ENCODE assay signal across 19 cellular contexts in the genomic region with DNA sequence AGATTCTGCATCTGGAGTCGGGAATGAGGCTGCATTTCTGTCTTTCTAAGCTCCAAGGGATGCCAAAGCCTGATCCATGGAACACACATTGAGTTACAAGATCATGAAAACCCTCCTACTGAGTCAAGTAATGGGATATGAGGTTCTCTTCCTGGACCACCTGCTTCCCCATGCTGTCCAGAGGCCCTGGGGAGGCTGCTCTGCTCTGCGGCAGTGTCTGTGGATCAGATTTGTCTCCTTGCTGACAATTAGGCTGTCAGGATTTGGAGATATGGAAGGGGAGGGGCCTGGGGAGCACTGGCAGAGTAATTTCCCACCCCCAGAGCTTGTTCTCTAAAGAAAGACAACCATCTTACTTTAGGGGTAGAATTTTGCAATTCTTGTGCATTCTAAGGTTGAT. TPM values are rescaled to one million over a fixed set of nuclear protein-coding genes. Genes with fewer than 3 reads are reported as not detected.
A peak's percentile ranks its signal among the peaks of the same experiment; 100 is the strongest.
DNase-seq lines count a peak whose midpoint lies in the region; ATAC-seq, FAIRE-seq and TF ChIP-seq lines count a peak whose summit lies in the region.
"Had no signal": no experiment of that assay in that cellular context is flagged by ENCODE, and none has a peak within 500 bp of the region (broad histone marks: within the 10 kb centered on the region; RNA-seq: fewer than 3 reads in every experiment).

No MANE protein-coding gene starts in this region.

- H3K36me3 ChIP-seq in HEK293 (ENCODE audit: control insufficient read depth in 2 of 2, insufficient read depth in 1 of 2, low read length in 2 of 2) = no peaks in the 10 kb centered on the region
- H3K36me3 ChIP-seq in K562 (ENCODE audit: control insufficient read depth, insufficient read depth, low read length) = no peaks in the 10 kb centered on the region
- no peaks in the 10 kb centered on the region for H3K36me3 ChIP-seq in kidney (ENCODE audit: control insufficient read depth in 1 of 2, insufficient read depth in 2 of 2, low read length in 2 of 2)
- H3K36me3 ChIP-seq in tibial artery = no peaks in the 10 kb centered on the region

- no peak for TF ChIP-seq RAD21 in K562 (CRISPR knock-in tag; conservative IDR thresholded peaks at IDR 0.05 in 1 of 2, IDR thresholded peaks at IDR 0.05 in 1 of 2)

- no peaks in the 10 kb centered on the region for H3K79me2 ChIP-seq in K562 (ENCODE audit: control insufficient read depth, insufficient read depth, low read length)

- intact Hi-C loops in K562 (cut with micrococcal nuclease) (no loop called here), kidney (cut with DNase I) (loop anchor here (10.0 kb wide), 1 partner anchor 719 kb away; the partner anchor contains the start of gene FOXC2), tibial artery (cut with DNase I; ENCODE audit: low total_unique reads) (no loop called here)

- H4K20me1 ChIP-seq in K562 (replicated peaks; ENCODE audit: control insufficient read depth, insufficient read depth, low read length) = no peaks in the 10 kb centered on the region

- H3K27ac ChIP-seq in HEK293 (ENCODE audit: extremely low read depth, low read depth, low read length) (no peak overlapping the region), K562 (ENCODE audit: extremely low read depth, low read depth, low read length) (no peak overlapping the region), kidney (ENCODE audit: low read depth in 2 of 2, low read length in 2 of 2) (no peak overlapping the region), tibial artery (no peak overlapping the region)
- H3K27ac ChIP-seq: A549, C4-2B had no signal

- no peak for FAIRE-seq in K562 (lab: Jason Lieb, UNC)
- FAIRE-seq in kidney (lab: Jason Lieb, UNC) = no peak
- FAIRE-seq in GM19239 (lab: Jason Lieb, UNC) = no peak
- FAIRE-seq: A549, D721Med, GM12878 had no signal

- no peaks in the 10 kb centered on the region for H3K9me1 ChIP-seq in K562 (ENCODE audit: control insufficient read depth, insufficient read depth, low read length)

- no peak overlapping the region for H3K4me3 ChIP-seq in HEK293 (ENCODE audit: low read depth, low read length)
- no peak overlapping the region for H3K4me3 ChIP-seq in K562
- H3K4me3 ChIP-seq in kidney (ENCODE audit: low read length in 2 of 2) = no peak overlapping the region
- no peak overlapping the region for H3K4me3 ChIP-seq in tibial artery
- H3K4me3 ChIP-seq: A549, GM12878 had no signal

- H3K9ac ChIP-seq in K562 (ENCODE audit: insufficient read depth in 1 of 2, low read depth in 2 of 2, low read length in 2 of 2) (no peak overlapping the region), kidney (ENCODE audit: low read length in 2 of 2) (no peak overlapping the region)

- BruUV-seq in K562 (replicated peaks; lab: Mats Ljungman, UMichigan) = no TSS peak

- TF ChIP-seq POLR2A in K562 (conservative IDR thresholded peaks at IDR 0.05) = no peak

- H3K27me3 ChIP-seq in K562 (ENCODE audit: control insufficient read depth in 2 of 2, insufficient read depth in 2 of 2, low read length in 2 of 2) (no peaks in the 10 kb centered on the region), tibial artery (no peaks in the 10 kb centered on the region)

- in situ Hi-C loops in K562 (cut with MboI) = no loop called here

- H3K4me1 ChIP-seq in HEK293 (ENCODE audit: control insufficient read depth, insufficient read depth, low read length) (no peaks in the 10 kb centered on the region), K562 (replicated peaks in 1 of 2; ENCODE audit: control insufficient read depth in 2 of 2, insufficient read depth in 2 of 2, low read length in 2 of 2) (no peaks in the 10 kb centered on the region), kidney (ENCODE audit: control insufficient read depth in 1 of 2, insufficient read depth in 1 of 2, low read depth in 1 of 2, low read length in 2 of 2) (no peaks in the 10 kb centered on the region), tibial artery (no peaks in the 10 kb centered on the region)
- H3K4me1 ChIP-seq: Caco-2 had no signal

- no peak for TF ChIP-seq EP300 in K562 (IDR thresholded peaks at IDR 0.05; ENCODE audit: low read length)

- POLR2A ChIA-PET in HEK293 (lab: Yijun Ruan, JAX) (no interaction called here), K562 (lab: Yijun Ruan, JAX) (no interaction called here)

- CTCF ChIA-PET in HEK293 (lab: Yijun Ruan, JAX) = interaction anchor here (0.6 to 1.0 kb wide), 4 partner anchors 14 to 492 kb away, joined by 3 to 6 read pairs (median 4); no protein-coding TSS in a partner anchor
- CTCF ChIA-PET in K562 (lab: Yijun Ruan, JAX; ENCODE audit: low intra/inter-chr PET ratio) = no interaction called here

- H3K4me2 ChIP-seq in K562 (ENCODE audit: insufficient read depth, low read length) = no peak overlapping the region
- H3K4me2 ChIP-seq: A549 had no signal

- no peak for TF ChIP-seq CTCF in HEK293 (tag by site-specific recombination; IDR thresholded peaks at IDR 0.05)
- no peak for TF ChIP-seq CTCF in K562 (IDR thresholded peaks at IDR 0.05 in 2 of 3, conservative IDR thresholded peaks at IDR 0.05 in 1 of 3; ENCODE audit: insufficient read depth in 2 of 3, low read depth in 1 of 3, low read length in 3 of 3)
- no peak for TF ChIP-seq CTCF in kidney (IDR thresholded peaks at IDR 0.05; ENCODE audit: borderline replicate concordance, extremely low read depth, insufficient read depth)
- no peak for TF ChIP-seq CTCF in tibial artery (IDR thresholded peaks at IDR 0.05)

- H3K9me3 ChIP-seq in HEK293 (ENCODE audit: control insufficient read depth, insufficient read depth, low read depth, low read length) (no peaks in the 10 kb centered on the region), K562 (replicated peaks; ENCODE audit: control insufficient read depth, insufficient read depth, low read depth, low read length) (peaks cover 3% of the 10 kb centered on the region; the same call in 1 of the 2 replicates), kidney (ENCODE audit: control insufficient read depth in 1 of 2, low read length in 2 of 2) (no peaks in the 10 kb centered on the region), tibial artery (no peaks in the 10 kb centered on the region)

- no peak for ATAC-seq in K562
- ATAC-seq: A549, GM12878, HCT116 had no signal

- DNase-seq in NCI-H2171 (lab: John Stamatoyannopoulos, UW) (peak; percentile 62), K562 (ENCODE audit: extremely low read depth in 1 of 4, low spot score in 3 of 4) (no peak), kidney (peak; percentile 8), GM19239 (ENCODE audit: insufficient read length, low spot score) (no peak), tibial artery (no peak), 8988T (no peak), cerebellar nuclear complex (lab: John Stamatoyannopoulos, UW) (no peak)
- DNase-seq: AML-193; Caco-2; CD4-positive, alpha-beta T cell; DMS79 treated with DMSO at 0.1 percent for 48 hours; GOT3; H7 had no signal

- H2AFZ ChIP-seq in K562 (ENCODE audit: low read depth, low read length) = no peak overlapping the region

- WGBS in K562 (ENCODE audit: insufficient coverage, low coverage, missing lambda C conversion rate) = 22% methylated on average over 2 of the region's 2 CpGs

TF ChIP-seq in HEK293, 187 proteins besides CTCF, POLR2A, EP300 and RAD21:
- no peak for TF ChIP-seq ZEB2 (tag by site-specific recombination; IDR thresholded peaks at IDR 0.05)
- TF ChIP-seq ZBTB8A (tag by site-specific recombination; IDR thresholded peaks at IDR 0.05) = no peak
- TF ChIP-seq ZIC2 (tag by site-specific recombination; IDR thresholded peaks at IDR 0.05) = peak; percentile 74; the same call in 1 of the 2 replicates

TF ChIP-seq in K562, 482 proteins besides CTCF, POLR2A, EP300 and RAD21:
- TF ChIP-seq MEIS2 (IDR thresholded peaks at IDR 0.05; ENCODE audit: partially characterized antibody) = peak; percentile 13
- TF ChIP-seq SMC3 (conservative IDR thresholded peaks at IDR 0.05; ENCODE audit: insufficient read depth, low read depth, low read length) = no peak
TF ChIP-seq in K562: peak in this region for 1.

RNA-seq across cellular contexts. Expression of gene C16orf95, which starts 33.0 kb away (rescaled TPM):
- 15.0 and 27.5 TPM in 2 replicates for total RNA-seq in K562 (2011; cell fraction: chromatin; rRNA removed; ENCODE audit: low replicate concordance)
- total RNA-seq in K562 (2011; cell fraction: nucleolus; rRNA removed) = 20.7 and 23.5 TPM in 2 replicates
- total RNA-seq in K562 (2011; cell fraction: nucleoplasm; rRNA removed) = 12.6 and 13.9 TPM in 2 replicates
- total RNA-seq in K562 (2014; rRNA removed) (9.3 and 13.9 TPM in 2 replicates), K562 (2014; rRNA removed; fragmentation: Illumina TruSeq; extraction: Trizol) (7.4 and 9.4 TPM in 2 replicates), K562 (2015; rRNA removed; fragmentation: Illumina TruSeq; extraction: Trizol) (9.6 and 10.1 TPM in 2 replicates), K562 (2021) (20.5 and 22.6 TPM in 2 replicates), kidney (2.5 TPM)
- polyA plus RNA-seq in K562 (2011; rRNA removed) (6.5 and 11.0 TPM in 2 replicates), K562 (2014; fragmentation: Illumina TruSeq; extraction: Trizol) (5.9 and 7.2 TPM in 2 replicates), K562 (2014; fragmentation: Nextera tagmentation; extraction: Ambion mirVana) (10 to 100 TPM; 13.7 to 15.3 TPM), K562 (2014; rRNA removed) (8.5 TPM in 2 replicates), kidney (ENCODE audit: insufficient read depth, low read depth, low replicate concordance) (11.5 TPM)
- 7.6 and 13.1 TPM in 2 replicates for polyA plus RNA-seq in K562 (2011; cell fraction: cytosol; rRNA removed)
- 17.5 and 20.0 TPM in 2 replicates for polyA plus RNA-seq in K562 (2011; cell fraction: nucleus; rRNA removed)
- polyA plus RNA-seq in K562 (2012) = 23.2 and 31.2 TPM in 2 replicates
- polyA minus RNA-seq in K562 (2011; rRNA and poly(A)+ RNA removed) = 2.5 and 4.1 TPM in 2 replicates
- polyA minus RNA-seq in K562 (2011; cell fraction: cytosol; rRNA and poly(A)+ RNA removed) = 4.9 and 6.0 TPM in 2 replicates
- 10.5 and 13.0 TPM in 2 replicates for polyA minus RNA-seq in K562 (2011; cell fraction: nucleus; rRNA and poly(A)+ RNA removed)

Comparison
In these comparisons a context has a peak if more than half of its experiments do, and no peak if none do; other contexts are left out.
1. DNase-seq: peak in NCI-H2171 (single experiment) and kidney (single experiment); none in K562 (0 of 4), GM19239 (single experiment), tibial artery (0 of 2), 8988T (single experiment) and cerebellar nuclear complex (0 of 2).